Comparison of ENCODE assay signal across 1 cellular context in genomic region chr18:32360682-32361345, GRCh38.
TF ChIP-seq lines count a peak whose summit lies in the region.

No MANE protein-coding gene starts in this region.

TF ChIP-seq in IMR-90, 13 proteins besides CTCF, POLR2A, EP300 and RAD21:
- TF ChIP-seq CEBPB (IDR thresholded peaks at IDR 0.05; ENCODE audit: low read depth, low read length) (no peak), BHLHE40 (IDR thresholded peaks at IDR 0.05; ENCODE audit: low read depth, low read length) (no peak), SMC3 (IDR thresholded peaks at IDR 0.05; ENCODE audit: low read depth, low read length) (no peak), RCOR1 (IDR thresholded peaks at IDR 0.05; ENCODE audit: insufficient replicate concordance, low read length) (no peak), RFX5 (IDR thresholded peaks at IDR 0.05; ENCODE audit: low read depth, low read length) (no peak), NFE2L2 (IDR thresholded peaks at IDR 0.05; ENCODE audit: low read depth, low read length) (no peak), CHD1 (IDR thresholded peaks at IDR 0.05; ENCODE audit: low read depth, low read length) (no peak)
- TF ChIP-seq, protein P1, sequence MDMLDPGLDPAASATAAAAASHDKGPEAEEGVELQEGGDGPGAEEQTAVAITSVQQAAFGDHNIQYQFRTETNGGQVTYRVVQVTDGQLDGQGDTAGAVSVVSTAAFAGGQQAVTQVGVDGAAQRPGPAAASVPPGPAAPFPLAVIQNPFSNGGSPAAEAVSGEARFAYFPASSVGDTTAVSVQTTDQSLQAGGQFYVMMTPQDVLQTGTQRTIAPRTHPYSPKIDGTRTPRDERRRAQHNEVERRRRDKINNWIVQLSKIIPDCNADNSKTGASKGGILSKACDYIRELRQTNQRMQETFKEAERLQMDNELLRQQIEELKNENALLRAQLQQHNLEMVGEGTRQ (IDR thresholded peaks at IDR 0.05; ENCODE audit: low read depth, low read length): no peak
TF ChIP-seq in IMR-90: peak in this region for 0.
